In genomic region chr9:87542180-87542579, GRCh38 we compare ENCODE assay signal across 14 cellular contexts. TPM values are rescaled to one million over a fixed set of nuclear protein-coding genes. Genes with fewer than 3 reads are reported as not detected.
DNase-seq lines count a peak whose midpoint lies in the region; ATAC-seq, FAIRE-seq and TF ChIP-seq lines count a peak whose summit lies in the region.
"Had no signal": no experiment of that assay in that cellular context is flagged by ENCODE, and none has a peak within 500 bp of the region (broad histone marks: within the 10 kb centered on the region; RNA-seq: fewer than 3 reads in every experiment).

No MANE protein-coding gene starts in this region.

- intact Hi-C loops in mammary epithelial cell (cut with micrococcal nuclease): no loop called here
- intact Hi-C loops in MCF 10A (cut with micrococcal nuclease): no loop called here
- intact Hi-C loops in endothelial cell of umbilical vein (cut with micrococcal nuclease): no loop called here

- H3K4me3 ChIP-seq in mammary epithelial cell (replicated peaks in 1 of 3; ENCODE audit: insufficient read depth in 1 of 3, low read depth in 2 of 3, low read length in 3 of 3) (no peak overlapping the region), endothelial cell of umbilical vein (replicated peaks in 1 of 3; ENCODE audit: insufficient read depth in 1 of 3, low read depth in 1 of 3, low read length in 3 of 3) (no peak overlapping the region)
- H3K4me3 ChIP-seq: BLaER1 treated with 17β-estradiol and CSF1 and Interleukin-3, amounts not matched to agents 10 nM and 100 nM; GM23248 had no signal

- POLR2A ChIA-PET in MCF 10A (lab: Yijun Ruan, JAX) (interaction anchor here (1.2 kb wide), 1 partner anchor 11 kb away, joined by 4 read pairs; no protein-coding TSS in a partner anchor), WTC11 (lab: Charles Lee) (no interaction called here), endothelial cell of umbilical vein (lab: Charles Lee) (no interaction called here)

- no peaks in the 10 kb centered on the region for H3K27me3 Mint-ChIP-seq in MCF 10A (ENCODE audit: insufficient read depth, unreplicated experiment)
- H3K27me3 Mint-ChIP-seq in WTC11 (ENCODE audit: low read depth): no peaks in the 10 kb centered on the region
- H3K27me3 Mint-ChIP-seq: CD4-positive, CD25-positive, alpha-beta regulatory T cell; IgD-negative memory B cell had no signal

- BruUV-seq in mammary epithelial cell (replicated peaks; lab: Mats Ljungman, UMichigan) (no TSS peak), MCF 10A (replicated peaks; lab: Mats Ljungman, UMichigan) (no TSS peak), endothelial cell of umbilical vein (replicated peaks; lab: Mats Ljungman, UMichigan) (no TSS peak)

- peak; percentile 35 for DNase-seq in mammary epithelial cell
- no peak for DNase-seq in MCF 10A (ENCODE audit: unreplicated experiment)
- DNase-seq in WTC11 (ENCODE audit: low spot score): no peak
- DNase-seq in endothelial cell of umbilical vein (ENCODE audit: low read depth, low spot score): no peak
- DNase-seq in foreskin melanocyte: no peak
- DNase-seq in A172 (ENCODE audit: low spot score): no peak
- no peak for DNase-seq in OCI-M2 (lab: John Stamatoyannopoulos, UW; ENCODE audit: unreplicated experiment)
- DNase-seq: 8988T; ACHN; CD4-positive, CD25-positive, alpha-beta regulatory T cell; GM23248; H7 had no signal

- no peaks in the 10 kb centered on the region for H3K9me1 ChIP-seq in endothelial cell of umbilical vein (replicated peaks; ENCODE audit: control insufficient read depth, extremely low read depth, insufficient read depth, low read length)

- peaks cover 7% of the 10 kb centered on the region for H3K4me1 ChIP-seq in mammary epithelial cell (ENCODE audit: insufficient read depth, low read length)
- peaks cover 28% of the 10 kb centered on the region for H3K4me1 ChIP-seq in endothelial cell of umbilical vein (ENCODE audit: control insufficient read depth, extremely low read depth, insufficient read depth, low read length)

- H3K9me3 Mint-ChIP-seq in MCF 10A (ENCODE audit: unreplicated experiment) (no peaks in the 10 kb centered on the region), WTC11 (no peaks in the 10 kb centered on the region)
- H3K9me3 Mint-ChIP-seq: IgD-negative memory B cell had no signal

- no peak for TF ChIP-seq POLR2A in endothelial cell of umbilical vein (IDR thresholded peaks at IDR 0.05; ENCODE audit: low read depth, low read length)

- 37% methylated on average over 2 of the region's 2 CpGs for whole genome bisulfite sequencing in mammary epithelial cell (ENCODE audit: low coverage, missing lambda C conversion rate)

- H3K36me3 Mint-ChIP-seq in MCF 10A (ENCODE audit: insufficient read depth, unreplicated experiment) (peaks cover 10% of the 10 kb centered on the region), WTC11 (peaks cover 19% of the 10 kb centered on the region)
- H3K36me3 Mint-ChIP-seq: CD4-positive, CD25-positive, alpha-beta regulatory T cell had no signal

- H3K27me3 ChIP-seq in mammary epithelial cell (ENCODE audit: insufficient read depth, low read length): no peaks in the 10 kb centered on the region
- no peaks in the 10 kb centered on the region for H3K27me3 ChIP-seq in endothelial cell of umbilical vein (ENCODE audit: control insufficient read depth in 2 of 2, insufficient read depth in 2 of 2, low read length in 2 of 2)
- H3K27me3 ChIP-seq: BLaER1 treated with 17β-estradiol and CSF1 and Interleukin-3, amounts not matched to agents 10 nM and 100 nM had no signal

- H3K27ac Mint-ChIP-seq in MCF 10A (ENCODE audit: low read depth, unreplicated experiment) (no peak overlapping the region), WTC11 (peak overlapping the region; percentile 64; the same call in 1 of the 2 replicates)
- H3K27ac Mint-ChIP-seq: CD4-positive, CD25-positive, alpha-beta regulatory T cell; IgD-negative memory B cell had no signal

- ATAC-seq in WTC11: no peak

- FAIRE-seq in endothelial cell of umbilical vein (lab: Jason Lieb, UNC): peak; percentile 26

- no peak overlapping the region for H3K4me3 Mint-ChIP-seq in MCF 10A (ENCODE audit: unreplicated experiment)
- no peak overlapping the region for H3K4me3 Mint-ChIP-seq in WTC11
- H3K4me3 Mint-ChIP-seq: CD4-positive, CD25-positive, alpha-beta regulatory T cell; IgD-negative memory B cell had no signal

- TF ChIP-seq CTCF in mammary epithelial cell (conservative IDR thresholded peaks at IDR 0.05 in 1 of 2, IDR thresholded peaks at IDR 0.05 in 1 of 2; ENCODE audit: extremely low read depth in 1 of 2, insufficient read depth in 1 of 2, low read depth in 1 of 2, low read length in 2 of 2): no peak
- TF ChIP-seq CTCF in MCF 10A (IDR thresholded peaks at IDR 0.05; ENCODE audit: unreplicated experiment): no peak
- TF ChIP-seq CTCF in WTC11 (IDR thresholded peaks at IDR 0.05): no peak
- no peak for TF ChIP-seq CTCF in endothelial cell of umbilical vein (IDR thresholded peaks at IDR 0.05; ENCODE audit: extremely low read depth in 1 of 2, insufficient read depth in 1 of 2, low read depth in 1 of 2, low read length in 2 of 2)

- H3K9me3 ChIP-seq in mammary epithelial cell (replicated peaks; ENCODE audit: insufficient read depth, low read length): no peaks in the 10 kb centered on the region
- H3K9me3 ChIP-seq in endothelial cell of umbilical vein (replicated peaks; ENCODE audit: control insufficient read depth, insufficient read depth, low read length): no peaks in the 10 kb centered on the region
- H3K9me3 ChIP-seq: BLaER1 treated with 17β-estradiol and CSF1 and Interleukin-3, amounts not matched to agents 10 nM and 100 nM had no signal

- dilution Hi-C loops in mammary epithelial cell (cut with HindIII; ENCODE audit: low sequenced_read_pairs): no loop called here
- dilution Hi-C loops in endothelial cell of umbilical vein (cut with MboI; ENCODE audit: extremely low pct_ligation_motif_present, low sequenced_read_pairs): no loop called here

- H3K4me1 Mint-ChIP-seq in MCF 10A (ENCODE audit: insufficient read depth, unreplicated experiment) (peaks cover 20% of the 10 kb centered on the region), WTC11 (peaks cover 34% of the 10 kb centered on the region)
- H3K4me1 Mint-ChIP-seq: CD4-positive, CD25-positive, alpha-beta regulatory T cell; IgD-negative memory B cell had no signal

- H3K27ac ChIP-seq in mammary epithelial cell (ENCODE audit: insufficient read depth, low read depth, low read length) (no peak overlapping the region), endothelial cell of umbilical vein (ENCODE audit: insufficient read depth, low read depth, low read length) (no peak overlapping the region)
- H3K27ac ChIP-seq: BLaER1 treated with 17β-estradiol and CSF1 and Interleukin-3, amounts not matched to agents 10 nM and 100 nM; GM23248 had no signal

- in situ Hi-C loops in mammary epithelial cell (cut with MboI; ENCODE audit: low sequenced_read_pairs in 2 of 2): no loop called here

- H3K4me2 ChIP-seq in mammary epithelial cell (ENCODE audit: insufficient read depth, low read depth, low read length) (no peak overlapping the region), endothelial cell of umbilical vein (ENCODE audit: insufficient read depth, low read length) (no peak overlapping the region)

- H3K9ac ChIP-seq in mammary epithelial cell (ENCODE audit: insufficient read depth, low read length) (no peak overlapping the region), endothelial cell of umbilical vein (replicated peaks; ENCODE audit: extremely low read depth, insufficient read depth, low read length) (no peak overlapping the region)
- H3K9ac ChIP-seq: BLaER1 treated with 17β-estradiol and CSF1 and Interleukin-3, amounts not matched to agents 10 nM and 100 nM; GM23248 had no signal

- H2AFZ ChIP-seq in mammary epithelial cell (ENCODE audit: low read depth, low read length): no peak overlapping the region
- no peak overlapping the region for H2AFZ ChIP-seq in endothelial cell of umbilical vein (ENCODE audit: low read depth, low read length)
- H2AFZ ChIP-seq: GM23248 had no signal

- CTCF ChIA-PET in mammary epithelial cell (lab: Charles Lee; ENCODE audit: low non-redundant PET): no interaction called here
- CTCF ChIA-PET in MCF 10A (lab: Yijun Ruan, JAX): no interaction called here
- CTCF ChIA-PET in WTC11 (lab: Charles Lee): no interaction called here
- CTCF ChIA-PET in endothelial cell of umbilical vein (lab: Charles Lee): interaction anchor here (1.1 kb wide), 1 partner anchor 205 kb away, joined by 3 read pairs; no protein-coding TSS in a partner anchor

- H3K36me3 ChIP-seq in mammary epithelial cell (ENCODE audit: insufficient read depth, low read length) (no peaks in the 10 kb centered on the region), endothelial cell of umbilical vein (ENCODE audit: control insufficient read depth in 2 of 2, extremely low read depth in 1 of 2, insufficient read depth in 2 of 2, low read length in 2 of 2) (no peaks in the 10 kb centered on the region)

- H4K20me1 ChIP-seq in mammary epithelial cell (ENCODE audit: insufficient read depth, low read length) (no peaks in the 10 kb centered on the region), endothelial cell of umbilical vein (replicated peaks; ENCODE audit: control insufficient read depth, extremely low read depth, insufficient read depth, low read length) (no peaks in the 10 kb centered on the region)

- H3K79me2 ChIP-seq in mammary epithelial cell (ENCODE audit: insufficient read depth, low read length): no peaks in the 10 kb centered on the region
- peaks cover 2% of the 10 kb centered on the region for H3K79me2 ChIP-seq in endothelial cell of umbilical vein (ENCODE audit: control insufficient read depth, insufficient read depth, low read length)

TF ChIP-seq in endothelial cell of umbilical vein, 7 proteins besides CTCF, POLR2A, EP300 and RAD21 (continues in another document):
- no peak for TF ChIP-seq MAX (IDR thresholded peaks at IDR 0.05; ENCODE audit: insufficient read depth, insufficient read length)
- no peak for TF ChIP-seq FOS (IDR thresholded peaks at IDR 0.05; ENCODE audit: borderline replicate concordance, insufficient read depth, low read length)

RNA-seq across cellular contexts. Expression of gene DAPK1, which starts 44.5 kb away (rescaled TPM):
- 10 to 100 TPM; 17.1 to 33.3 TPM for total RNA-seq in mammary epithelial cell
- polyA plus RNA-seq in mammary epithelial cell: 3.7 TPM
- polyA minus RNA-seq in mammary epithelial cell: 18.0 TPM
- total RNA-seq in MCF 10A (2022): 19.7 and 35.7 TPM in 2 replicates
- total RNA-seq in WTC11 (2021): 127 to 130 TPM (median 129 TPM) in 3 replicates
- 93.4 and 119 TPM in 2 replicates for total RNA-seq in endothelial cell of umbilical vein
- 56.7 and 58.9 TPM in 2 replicates for polyA plus RNA-seq in endothelial cell of umbilical vein
- 49.4 and 50.2 TPM in 2 replicates for polyA plus RNA-seq in endothelial cell of umbilical vein (2011; cell fraction: cytosol; rRNA removed)
- polyA plus RNA-seq in endothelial cell of umbilical vein (2011; cell fraction: nucleus; rRNA removed): 207 and 208 TPM in 2 replicates
- polyA plus RNA-seq in endothelial cell of umbilical vein (2012): 43.2 and 48.0 TPM in 2 replicates
- polyA minus RNA-seq in endothelial cell of umbilical vein: 214 and 217 TPM in 2 replicates
- polyA minus RNA-seq in endothelial cell of umbilical vein (2011; cell fraction: cytosol; rRNA and poly(A)+ RNA removed): 3.2 TPM
- polyA minus RNA-seq in endothelial cell of umbilical vein (2011; cell fraction: nucleus; rRNA and poly(A)+ RNA removed): 218 and 257 TPM in 2 replicates
- total RNA-seq in A172 (2014; rRNA removed; shearing (Covaris generic)): 17.7 and 25.5 TPM in 2 replicates
